ENCODE assay signal across 1 cellular context in the genomic region with DNA sequence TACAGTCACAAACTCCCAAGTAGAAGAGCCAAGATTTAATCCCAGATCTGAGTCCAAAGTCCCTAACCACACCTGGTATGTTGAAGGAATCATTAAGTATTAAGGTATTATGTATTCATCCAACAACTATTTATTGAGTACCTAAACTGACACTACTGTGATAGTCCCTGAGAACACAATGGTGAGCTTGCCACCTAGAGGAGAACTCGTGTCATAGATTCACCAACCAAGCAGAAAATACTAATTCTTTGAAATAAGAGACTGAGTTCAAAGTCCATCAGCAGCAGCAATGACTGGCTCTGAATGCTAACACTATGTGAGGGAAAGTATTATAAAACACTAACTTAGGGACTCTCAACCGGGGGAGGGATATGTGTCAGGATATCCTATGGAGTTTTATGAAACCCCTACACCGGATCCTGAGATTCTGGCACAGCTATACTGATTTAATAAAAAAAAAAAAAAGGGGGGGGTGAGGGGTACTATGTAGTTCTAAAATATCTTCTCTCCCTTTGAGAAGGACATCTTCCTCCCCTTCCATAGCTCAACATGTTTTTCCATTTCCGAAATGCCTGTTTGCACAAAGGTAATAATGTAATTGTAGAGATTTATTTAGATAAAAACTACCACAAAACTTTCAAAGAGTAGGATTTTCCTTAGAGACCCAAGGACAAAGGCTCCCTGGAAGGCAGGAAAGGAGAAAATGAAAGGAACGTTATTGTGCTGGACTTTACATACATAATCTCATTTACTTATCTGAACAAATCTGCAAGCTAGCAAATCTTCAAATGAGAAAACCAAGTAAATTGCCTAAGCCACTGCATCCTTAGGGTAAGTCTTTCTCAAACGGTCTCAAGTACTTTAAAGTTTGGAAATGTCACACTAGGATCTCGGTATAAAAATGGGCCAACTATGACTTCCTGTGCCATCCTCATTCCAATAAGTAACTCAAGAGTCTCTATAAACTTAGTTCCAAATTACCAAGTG.
A peak's percentile ranks its signal among the peaks of the same experiment; 100 is the strongest.
TF ChIP-seq lines count a peak whose summit lies in the region.

No MANE protein-coding gene starts in this region.

TF ChIP-seq in K562, 482 proteins besides CTCF, POLR2A, EP300 and RAD21 (continued from another document and continues in another):
- TF ChIP-seq, protein P1, sequence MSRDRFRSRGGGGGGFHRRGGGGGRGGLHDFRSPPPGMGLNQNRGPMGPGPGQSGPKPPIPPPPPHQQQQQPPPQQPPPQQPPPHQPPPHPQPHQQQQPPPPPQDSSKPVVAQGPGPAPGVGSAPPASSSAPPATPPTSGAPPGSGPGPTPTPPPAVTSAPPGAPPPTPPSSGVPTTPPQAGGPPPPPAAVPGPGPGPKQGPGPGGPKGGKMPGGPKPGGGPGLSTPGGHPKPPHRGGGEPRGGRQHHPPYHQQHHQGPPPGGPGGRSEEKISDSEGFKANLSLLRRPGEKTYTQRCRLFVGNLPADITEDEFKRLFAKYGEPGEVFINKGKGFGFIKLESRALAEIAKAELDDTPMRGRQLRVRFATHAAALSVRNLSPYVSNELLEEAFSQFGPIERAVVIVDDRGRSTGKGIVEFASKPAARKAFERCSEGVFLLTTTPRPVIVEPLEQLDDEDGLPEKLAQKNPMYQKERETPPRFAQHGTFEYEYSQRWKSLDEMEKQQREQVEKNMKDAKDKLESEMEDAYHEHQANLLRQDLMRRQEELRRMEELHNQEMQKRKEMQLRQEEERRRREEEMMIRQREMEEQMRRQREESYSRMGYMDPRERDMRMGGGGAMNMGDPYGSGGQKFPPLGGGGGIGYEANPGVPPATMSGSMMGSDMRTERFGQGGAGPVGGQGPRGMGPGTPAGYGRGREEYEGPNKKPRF (IDR thresholded peaks at IDR 0.05; ENCODE audit: low read depth, low read length), result no peak
- TF ChIP-seq TBL1XR1 (IDR thresholded peaks at IDR 0.05; ENCODE audit: low read length in 2 of 2) (peak in 1 of 2 experiments; percentile 45; a peak in 1 of 4 replicates), TEAD1 (CRISPR knock-in tag; IDR thresholded peaks at IDR 0.05) (no peak), SNRNP70 (optimal IDR thresholded peaks at IDR 0.05; ENCODE audit: low read depth, low read length) (no peak), RBM25 (IDR thresholded peaks at IDR 0.05; ENCODE audit: low read depth, low read length, severe bottlenecking) (no peak), ZNF778 (CRISPR knock-in tag; IDR thresholded peaks at IDR 0.05) (no peak), ZFP30 (CRISPR knock-in tag; IDR thresholded peaks at IDR 0.05; ENCODE audit: borderline replicate concordance) (no peak), KLF16 (IDR thresholded peaks at IDR 0.05) (no peak), NFRKB (IDR thresholded peaks at IDR 0.05; ENCODE audit: low read depth) (no peak), NR2C2 (CRISPR knock-in tag; IDR thresholded peaks at IDR 0.05) (no peak), NR2C2 (tag; IDR thresholded peaks at IDR 0.05) (no peak), DACH1 (IDR thresholded peaks at IDR 0.05; ENCODE audit: partially characterized antibody) (peak; percentile 84), COPS2 (conservative IDR thresholded peaks at IDR 0.05) (no peak), ARID1B (IDR thresholded peaks at IDR 0.05) (no peak), ZNF77 (CRISPR knock-in tag; IDR thresholded peaks at IDR 0.05) (no peak), TCFL5 (CRISPR knock-in tag; conservative IDR thresholded peaks at IDR 0.05) (no peak), TAF7 (tag; IDR thresholded peaks at IDR 0.05) (no peak), ZNF146 (CRISPR knock-in tag; IDR thresholded peaks at IDR 0.05; ENCODE audit: unreplicated experiment) (no peak), NCOA4 (IDR thresholded peaks at IDR 0.05; ENCODE audit: partially characterized antibody) (no peak)
- TF ChIP-seq, protein P2, sequence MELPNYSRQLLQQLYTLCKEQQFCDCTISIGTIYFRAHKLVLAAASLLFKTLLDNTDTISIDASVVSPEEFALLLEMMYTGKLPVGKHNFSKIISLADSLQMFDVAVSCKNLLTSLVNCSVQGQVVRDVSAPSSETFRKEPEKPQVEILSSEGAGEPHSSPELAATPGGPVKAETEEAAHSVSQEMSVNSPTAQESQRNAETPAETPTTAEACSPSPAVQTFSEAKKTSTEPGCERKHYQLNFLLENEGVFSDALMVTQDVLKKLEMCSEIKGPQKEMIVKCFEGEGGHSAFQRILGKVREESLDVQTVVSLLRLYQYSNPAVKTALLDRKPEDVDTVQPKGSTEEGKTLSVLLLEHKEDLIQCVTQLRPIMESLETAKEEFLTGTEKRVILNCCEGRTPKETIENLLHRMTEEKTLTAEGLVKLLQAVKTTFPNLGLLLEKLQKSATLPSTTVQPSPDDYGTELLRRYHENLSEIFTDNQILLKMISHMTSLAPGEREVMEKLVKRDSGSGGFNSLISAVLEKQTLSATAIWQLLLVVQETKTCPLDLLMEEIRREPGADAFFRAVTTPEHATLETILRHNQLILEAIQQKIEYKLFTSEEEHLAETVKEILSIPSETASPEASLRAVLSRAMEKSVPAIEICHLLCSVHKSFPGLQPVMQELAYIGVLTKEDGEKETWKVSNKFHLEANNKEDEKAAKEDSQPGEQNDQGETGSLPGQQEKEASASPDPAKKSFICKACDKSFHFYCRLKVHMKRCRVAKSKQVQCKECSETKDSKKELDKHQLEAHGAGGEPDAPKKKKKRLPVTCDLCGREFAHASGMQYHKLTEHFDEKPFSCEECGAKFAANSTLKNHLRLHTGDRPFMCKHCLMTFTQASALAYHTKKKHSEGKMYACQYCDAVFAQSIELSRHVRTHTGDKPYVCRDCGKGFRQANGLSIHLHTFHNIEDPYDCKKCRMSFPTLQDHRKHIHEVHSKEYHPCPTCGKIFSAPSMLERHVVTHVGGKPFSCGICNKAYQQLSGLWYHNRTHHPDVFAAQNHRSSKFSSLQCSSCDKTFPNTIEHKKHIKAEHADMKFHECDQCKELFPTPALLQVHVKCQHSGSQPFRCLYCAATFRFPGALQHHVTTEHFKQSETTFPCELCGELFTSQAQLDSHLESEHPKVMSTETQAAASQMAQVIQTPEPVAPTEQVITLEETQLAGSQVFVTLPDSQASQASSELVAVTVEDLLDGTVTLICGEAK (IDR thresholded peaks at IDR 0.05), result no peak
- TF ChIP-seq, protein P2 (CRISPR knock-in tag; IDR thresholded peaks at IDR 0.05), result no peak
- TF ChIP-seq, protein P3, sequence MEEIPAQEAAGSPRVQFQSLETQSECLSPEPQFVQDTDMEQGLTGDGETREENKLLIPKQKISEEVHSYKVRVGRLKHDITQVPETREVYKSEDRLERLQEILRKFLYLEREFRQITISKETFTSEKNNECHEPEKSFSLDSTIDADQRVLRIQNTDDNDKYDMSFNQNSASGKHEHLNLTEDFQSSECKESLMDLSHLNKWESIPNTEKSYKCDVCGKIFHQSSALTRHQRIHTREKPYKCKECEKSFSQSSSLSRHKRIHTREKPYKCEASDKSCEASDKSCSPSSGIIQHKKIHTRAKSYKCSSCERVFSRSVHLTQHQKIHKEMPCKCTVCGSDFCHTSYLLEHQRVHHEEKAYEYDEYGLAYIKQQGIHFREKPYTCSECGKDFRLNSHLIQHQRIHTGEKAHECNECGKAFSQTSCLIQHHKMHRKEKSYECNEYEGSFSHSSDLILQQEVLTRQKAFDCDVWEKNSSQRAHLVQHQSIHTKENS (CRISPR knock-in tag; IDR thresholded peaks at IDR 0.05), result no peak
- TF ChIP-seq, protein P4, sequence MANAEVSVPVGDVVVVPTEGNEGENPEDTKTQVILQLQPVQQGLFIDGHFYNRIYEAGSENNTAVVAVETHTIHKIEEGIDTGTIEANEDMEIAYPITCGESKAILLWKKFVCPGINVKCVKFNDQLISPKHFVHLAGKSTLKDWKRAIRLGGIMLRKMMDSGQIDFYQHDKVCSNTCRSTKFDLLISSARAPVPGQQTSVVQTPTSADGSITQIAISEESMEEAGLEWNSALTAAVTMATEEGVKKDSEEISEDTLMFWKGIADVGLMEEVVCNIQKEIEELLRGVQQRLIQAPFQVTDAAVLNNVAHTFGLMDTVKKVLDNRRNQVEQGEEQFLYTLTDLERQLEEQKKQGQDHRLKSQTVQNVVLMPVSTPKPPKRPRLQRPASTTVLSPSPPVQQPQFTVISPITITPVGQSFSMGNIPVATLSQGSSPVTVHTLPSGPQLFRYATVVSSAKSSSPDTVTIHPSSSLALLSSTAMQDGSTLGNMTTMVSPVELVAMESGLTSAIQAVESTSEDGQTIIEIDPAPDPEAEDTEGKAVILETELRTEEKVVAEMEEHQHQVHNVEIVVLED (CRISPR knock-in tag; IDR thresholded peaks at IDR 0.05), result no peak
- TF ChIP-seq, protein P5, sequence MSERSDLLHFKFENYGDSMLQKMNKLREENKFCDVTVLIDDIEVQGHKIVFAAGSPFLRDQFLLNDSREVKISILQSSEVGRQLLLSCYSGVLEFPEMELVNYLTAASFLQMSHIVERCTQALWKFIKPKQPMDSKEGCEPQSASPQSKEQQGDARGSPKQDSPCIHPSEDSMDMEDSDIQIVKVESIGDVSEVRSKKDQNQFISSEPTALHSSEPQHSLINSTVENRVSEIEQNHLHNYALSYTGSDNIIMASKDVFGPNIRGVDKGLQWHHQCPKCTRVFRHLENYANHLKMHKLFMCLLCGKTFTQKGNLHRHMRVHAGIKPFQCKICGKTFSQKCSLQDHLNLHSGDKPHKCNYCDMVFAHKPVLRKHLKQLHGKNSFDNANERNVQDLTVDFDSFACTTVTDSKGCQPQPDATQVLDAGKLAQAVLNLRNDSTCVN (CRISPR knock-in tag; IDR thresholded peaks at IDR 0.05), result no peak
- TF ChIP-seq, protein P6, sequence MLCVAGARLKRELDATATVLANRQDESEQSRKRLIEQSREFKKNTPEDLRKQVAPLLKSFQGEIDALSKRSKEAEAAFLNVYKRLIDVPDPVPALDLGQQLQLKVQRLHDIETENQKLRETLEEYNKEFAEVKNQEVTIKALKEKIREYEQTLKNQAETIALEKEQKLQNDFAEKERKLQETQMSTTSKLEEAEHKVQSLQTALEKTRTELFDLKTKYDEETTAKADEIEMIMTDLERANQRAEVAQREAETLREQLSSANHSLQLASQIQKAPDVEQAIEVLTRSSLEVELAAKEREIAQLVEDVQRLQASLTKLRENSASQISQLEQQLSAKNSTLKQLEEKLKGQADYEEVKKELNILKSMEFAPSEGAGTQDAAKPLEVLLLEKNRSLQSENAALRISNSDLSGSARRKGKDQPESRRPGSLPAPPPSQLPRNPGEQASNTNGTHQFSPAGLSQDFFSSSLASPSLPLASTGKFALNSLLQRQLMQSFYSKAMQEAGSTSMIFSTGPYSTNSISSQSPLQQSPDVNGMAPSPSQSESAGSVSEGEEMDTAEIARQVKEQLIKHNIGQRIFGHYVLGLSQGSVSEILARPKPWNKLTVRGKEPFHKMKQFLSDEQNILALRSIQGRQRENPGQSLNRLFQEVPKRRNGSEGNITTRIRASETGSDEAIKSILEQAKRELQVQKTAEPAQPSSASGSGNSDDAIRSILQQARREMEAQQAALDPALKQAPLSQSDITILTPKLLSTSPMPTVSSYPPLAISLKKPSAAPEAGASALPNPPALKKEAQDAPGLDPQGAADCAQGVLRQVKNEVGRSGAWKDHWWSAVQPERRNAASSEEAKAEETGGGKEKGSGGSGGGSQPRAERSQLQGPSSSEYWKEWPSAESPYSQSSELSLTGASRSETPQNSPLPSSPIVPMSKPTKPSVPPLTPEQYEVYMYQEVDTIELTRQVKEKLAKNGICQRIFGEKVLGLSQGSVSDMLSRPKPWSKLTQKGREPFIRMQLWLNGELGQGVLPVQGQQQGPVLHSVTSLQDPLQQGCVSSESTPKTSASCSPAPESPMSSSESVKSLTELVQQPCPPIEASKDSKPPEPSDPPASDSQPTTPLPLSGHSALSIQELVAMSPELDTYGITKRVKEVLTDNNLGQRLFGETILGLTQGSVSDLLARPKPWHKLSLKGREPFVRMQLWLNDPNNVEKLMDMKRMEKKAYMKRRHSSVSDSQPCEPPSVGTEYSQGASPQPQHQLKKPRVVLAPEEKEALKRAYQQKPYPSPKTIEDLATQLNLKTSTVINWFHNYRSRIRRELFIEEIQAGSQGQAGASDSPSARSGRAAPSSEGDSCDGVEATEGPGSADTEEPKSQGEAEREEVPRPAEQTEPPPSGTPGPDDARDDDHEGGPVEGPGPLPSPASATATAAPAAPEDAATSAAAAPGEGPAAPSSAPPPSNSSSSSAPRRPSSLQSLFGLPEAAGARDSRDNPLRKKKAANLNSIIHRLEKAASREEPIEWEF (CRISPR knock-in tag; IDR thresholded peaks at IDR 0.05), result no peak
- TF ChIP-seq, protein P7, sequence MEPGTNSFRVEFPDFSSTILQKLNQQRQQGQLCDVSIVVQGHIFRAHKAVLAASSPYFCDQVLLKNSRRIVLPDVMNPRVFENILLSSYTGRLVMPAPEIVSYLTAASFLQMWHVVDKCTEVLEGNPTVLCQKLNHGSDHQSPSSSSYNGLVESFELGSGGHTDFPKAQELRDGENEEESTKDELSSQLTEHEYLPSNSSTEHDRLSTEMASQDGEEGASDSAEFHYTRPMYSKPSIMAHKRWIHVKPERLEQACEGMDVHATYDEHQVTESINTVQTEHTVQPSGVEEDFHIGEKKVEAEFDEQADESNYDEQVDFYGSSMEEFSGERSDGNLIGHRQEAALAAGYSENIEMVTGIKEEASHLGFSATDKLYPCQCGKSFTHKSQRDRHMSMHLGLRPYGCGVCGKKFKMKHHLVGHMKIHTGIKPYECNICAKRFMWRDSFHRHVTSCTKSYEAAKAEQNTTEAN (CRISPR knock-in tag; IDR thresholded peaks at IDR 0.05), result no peak
